Comparison of ENCODE assay signal across 2 cellular contexts in the genomic region with DNA sequence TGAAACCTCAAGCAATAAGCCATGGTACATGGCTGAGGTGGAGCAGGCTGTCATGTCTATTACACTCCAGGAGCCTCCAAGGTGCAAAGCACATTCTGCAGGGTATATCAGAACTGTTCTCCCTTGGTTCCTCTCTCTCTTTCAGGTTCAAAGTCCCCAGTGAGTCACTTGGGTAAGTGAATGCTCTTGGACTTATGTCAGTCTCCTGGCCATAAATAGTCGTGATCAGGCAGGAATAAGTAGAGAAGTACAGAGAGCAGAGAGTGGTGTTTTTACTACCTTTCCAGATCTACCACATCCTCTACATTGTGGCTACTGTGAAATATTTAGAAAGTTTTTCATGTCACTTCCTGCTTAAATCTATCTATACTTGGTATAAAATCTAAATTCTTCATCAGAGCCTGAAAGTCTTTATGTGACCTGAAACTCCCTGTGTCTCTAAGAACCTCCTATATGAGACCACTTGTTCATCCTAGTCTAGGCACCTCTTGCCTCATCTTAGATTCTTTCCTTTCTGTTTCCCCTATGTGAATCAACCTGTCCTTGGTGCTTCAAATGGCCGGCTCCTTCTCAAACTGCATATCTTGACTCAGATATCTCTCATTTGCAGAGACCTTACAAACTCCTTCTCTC.
TF ChIP-seq lines count a peak whose summit lies in the region.

No MANE protein-coding gene starts in this region.

TF ChIP-seq in GM12891, 5 proteins besides CTCF, POLR2A, EP300 and RAD21 (continued from another document):
- no peak for TF ChIP-seq POLR2AphosphoS5 (IDR thresholded peaks at IDR 0.05; ENCODE audit: low read depth, low read length)

TF ChIP-seq in SK-N-SH, 30 proteins besides CTCF, POLR2A, EP300 and RAD21 (continued from another document):
- TF ChIP-seq, protein P1, sequence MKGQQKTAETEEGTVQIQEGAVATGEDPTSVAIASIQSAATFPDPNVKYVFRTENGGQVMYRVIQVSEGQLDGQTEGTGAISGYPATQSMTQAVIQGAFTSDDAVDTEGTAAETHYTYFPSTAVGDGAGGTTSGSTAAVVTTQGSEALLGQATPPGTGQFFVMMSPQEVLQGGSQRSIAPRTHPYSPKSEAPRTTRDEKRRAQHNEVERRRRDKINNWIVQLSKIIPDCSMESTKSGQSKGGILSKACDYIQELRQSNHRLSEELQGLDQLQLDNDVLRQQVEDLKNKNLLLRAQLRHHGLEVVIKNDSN (IDR thresholded peaks at IDR 0.05; ENCODE audit: borderline replicate concordance, low read depth) = no peak
- TF ChIP-seq RCOR1 (IDR thresholded peaks at IDR 0.05; ENCODE audit: low read length) (no peak), TCF12 (IDR thresholded peaks at IDR 0.05) (no peak)
- TF ChIP-seq, protein P2, sequence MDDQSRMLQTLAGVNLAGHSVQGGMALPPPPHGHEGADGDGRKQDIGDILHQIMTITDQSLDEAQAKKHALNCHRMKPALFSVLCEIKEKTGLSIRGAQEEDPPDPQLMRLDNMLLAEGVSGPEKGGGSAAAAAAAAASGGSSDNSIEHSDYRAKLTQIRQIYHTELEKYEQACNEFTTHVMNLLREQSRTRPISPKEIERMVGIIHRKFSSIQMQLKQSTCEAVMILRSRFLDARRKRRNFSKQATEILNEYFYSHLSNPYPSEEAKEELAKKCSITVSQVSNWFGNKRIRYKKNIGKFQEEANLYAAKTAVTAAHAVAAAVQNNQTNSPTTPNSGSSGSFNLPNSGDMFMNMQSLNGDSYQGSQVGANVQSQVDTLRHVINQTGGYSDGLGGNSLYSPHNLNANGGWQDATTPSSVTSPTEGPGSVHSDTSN (IDR thresholded peaks at IDR 0.05) = no peak
- TF ChIP-seq, protein P3, sequence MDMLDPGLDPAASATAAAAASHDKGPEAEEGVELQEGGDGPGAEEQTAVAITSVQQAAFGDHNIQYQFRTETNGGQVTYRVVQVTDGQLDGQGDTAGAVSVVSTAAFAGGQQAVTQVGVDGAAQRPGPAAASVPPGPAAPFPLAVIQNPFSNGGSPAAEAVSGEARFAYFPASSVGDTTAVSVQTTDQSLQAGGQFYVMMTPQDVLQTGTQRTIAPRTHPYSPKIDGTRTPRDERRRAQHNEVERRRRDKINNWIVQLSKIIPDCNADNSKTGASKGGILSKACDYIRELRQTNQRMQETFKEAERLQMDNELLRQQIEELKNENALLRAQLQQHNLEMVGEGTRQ (IDR thresholded peaks at IDR 0.05; ENCODE audit: borderline replicate concordance, low read depth, low read length) = no peak
